10 cellular contexts compared by ENCODE assay signal in genomic region chr13:39600766-39601165, GRCh38. TPM values are rescaled to one million over a fixed set of nuclear protein-coding genes. Genes with fewer than 3 reads are reported as not detected.
DNase-seq lines count a peak whose midpoint lies in the region; ATAC-seq and TF ChIP-seq lines count a peak whose summit lies in the region.
"Had no signal": no experiment of that assay in that cellular context is flagged by ENCODE, and none has a peak within 500 bp of the region (broad histone marks: within the 10 kb centered on the region; RNA-seq: fewer than 3 reads in every experiment).

No MANE protein-coding gene starts in this region.

- H3K27me3 Mint-ChIP-seq in endodermal cell (ENCODE audit: insufficient read depth) = peaks cover 58% of the 10 kb centered on the region

- H3K36me3 Mint-ChIP-seq in endodermal cell (ENCODE audit: low read depth) = no peaks in the 10 kb centered on the region

- peak; percentile 71 for TF ChIP-seq CTCF in endodermal cell (conservative IDR thresholded peaks at IDR 0.05)

- no peaks in the 10 kb centered on the region for H3K9me3 Mint-ChIP-seq in endodermal cell

- no peak overlapping the region for H3K27ac Mint-ChIP-seq in endodermal cell

- H3K4me3 Mint-ChIP-seq in endodermal cell = no peak overlapping the region

- peaks cover 11% of the 10 kb centered on the region for H3K4me1 Mint-ChIP-seq in endodermal cell

- H3K27me3 ChIP-seq in HUES64 (ENCODE audit: insufficient read depth, low read length) (peaks cover 46% of the 10 kb centered on the region), endodermal cell (ENCODE audit: control insufficient read depth, insufficient read depth, low read length, poor library complexity, severe bottlenecking) (peaks cover 36% of the 10 kb centered on the region), muscle layer of duodenum (ENCODE audit: low read depth, low read length) (no peaks in the 10 kb centered on the region)

- H3K36me3 ChIP-seq in HUES64 (ENCODE audit: insufficient read depth, low read length) (no peaks in the 10 kb centered on the region), endodermal cell (ENCODE audit: control insufficient read depth, insufficient read depth, low read length) (no peaks in the 10 kb centered on the region), muscle layer of duodenum (ENCODE audit: control insufficient read depth in 1 of 2, insufficient read depth in 2 of 2, low read length in 2 of 2) (peaks cover 0 to 3% of the 10 kb centered on the region in 2 donors)

- H3K4me3 ChIP-seq in HUES64 (ENCODE audit: low read length) (peak overlapping the region; percentile 19; the same call in 1 of the 2 replicates), endodermal cell (ENCODE audit: low read length) (peak overlapping the region; percentile 29), muscle layer of duodenum (ENCODE audit: low read depth in 1 of 2, low read length in 2 of 2) (peak overlapping the region; percentile 57 to 80)

- H3K4me1 ChIP-seq in HUES64 (ENCODE audit: insufficient read depth, low read length) = no peaks in the 10 kb centered on the region
- H3K4me1 ChIP-seq in endodermal cell (ENCODE audit: control insufficient read depth, insufficient read depth, low read length) = peaks cover 4% of the 10 kb centered on the region
- H3K4me1 ChIP-seq in muscle layer of duodenum (ENCODE audit: control insufficient read depth in 1 of 2, insufficient read depth in 2 of 2, low read length in 2 of 2) = peaks cover 6 to 17% of the 10 kb centered on the region in 2 donors

- no peak for TF ChIP-seq POLR2A in GM18505 (IDR thresholded peaks at IDR 0.05; ENCODE audit: borderline replicate concordance, extremely low read depth, insufficient read depth, insufficient read length)

- 62% methylated on average over 9 of the region's 9 CpGs for WGBS in HUES64
- WGBS in endodermal cell (ENCODE audit: insufficient coverage in 1 of 2, insufficient read length in 1 of 2), 2 experiments = 73 to 90% methylated on average over 3 to 9 of the region's 9 CpGs

- ATAC-seq in GM19324 (IDR thresholded peaks at IDR 0.05; ENCODE audit: low FRiP score, unreplicated experiment) (no peak), GM18505 (IDR thresholded peaks at IDR 0.05; ENCODE audit: unreplicated experiment) (no peak), GM21390 (IDR thresholded peaks at IDR 0.05; ENCODE audit: unreplicated experiment) (no peak)

- H3K9ac ChIP-seq in HUES64 (ENCODE audit: low read depth, low read length) = no peak overlapping the region
- H3K9ac ChIP-seq in endodermal cell (ENCODE audit: extremely low read depth, low read length, poor library complexity, severe bottlenecking) = no peak overlapping the region

- DNase-seq in 8988T (peak; percentile 29), endodermal cell (peak; percentile 86), glomerular visceral epithelial cell (ENCODE audit: extremely low spot score) (no peak)
- DNase-seq: NCI-H2171; stimulated activated CD4-positive, alpha-beta T cell treated with anti-CD3 and anti-CD28 coated beads, Interleukin-4, amount 100 ng/mL, for 4 hours had no signal

- H3K9me3 ChIP-seq in HUES64 (ENCODE audit: insufficient read depth, low read depth, low read length) (no peaks in the 10 kb centered on the region), endodermal cell (ENCODE audit: control insufficient read depth, low read length) (no peaks in the 10 kb centered on the region), muscle layer of duodenum (ENCODE audit: control insufficient read depth in 1 of 2, low read length in 2 of 2) (no peaks in the 10 kb centered on the region)

- no peak overlapping the region for H3K27ac ChIP-seq in HUES64 (ENCODE audit: low read depth, low read length)
- H3K27ac ChIP-seq in endodermal cell (ENCODE audit: low read depth, low read length) = no peak overlapping the region
- H3K27ac ChIP-seq in muscle layer of duodenum (ENCODE audit: low read length) = no peak overlapping the region

RNA-seq across cellular contexts. Expression of gene LHFPL6, which starts 2.2 kb away (rescaled TPM):
- polyA plus RNA-seq in HUES64 (2013, experiment 1 of 2) = 8.4 TPM
- polyA plus RNA-seq in HUES64 (2013, experiment 2 of 2) = 10.1 TPM
- 1 to 10 TPM in 1 of 2 donors, under 1 TPM in 1; 0.53 to 2.8 TPM for total RNA-seq in endodermal cell
- polyA plus RNA-seq in endodermal cell (2013, experiment 1 of 2) = 41.0 TPM
- 32.1 TPM for polyA plus RNA-seq in endodermal cell (2013, experiment 2 of 2)

RNA-seq across cellular contexts. Expression of gene COG6, which starts 54.7 kb away (rescaled TPM):
- polyA plus RNA-seq in HUES64 (2013, experiment 1 of 2) = 11.7 TPM
- polyA plus RNA-seq in HUES64 (2013, experiment 2 of 2) = 15.6 TPM
- total RNA-seq in endodermal cell = 10 to 100 TPM; 34.4 to 43.0 TPM
- 26.4 TPM for polyA plus RNA-seq in endodermal cell (2013, experiment 1 of 2)
- polyA plus RNA-seq in endodermal cell (2013, experiment 2 of 2) = 22.5 TPM
